9 cellular contexts compared by ENCODE assay signal in genomic region chr2:85596486-85597143, GRCh38. TPM values are rescaled to one million over a fixed set of nuclear protein-coding genes. Genes with fewer than 3 reads are reported as not detected.
DNase-seq lines count a peak whose midpoint lies in the region; ATAC-seq and TF ChIP-seq lines count a peak whose summit lies in the region.
"Had no signal": no experiment of that assay in that cellular context is flagged by ENCODE, and none has a peak within 500 bp of the region (broad histone marks: within the 10 kb centered on the region; RNA-seq: fewer than 3 reads in every experiment).

No MANE protein-coding gene starts in this region.

- peak overlapping the region; percentile 91 for H3K4me3 ChIP-seq in GM12864 (ENCODE audit: low read depth, low read length)
- peak overlapping the region; percentile 91 for H3K4me3 ChIP-seq in SU-DHL-6 (ENCODE audit: insufficient read depth, low read length, poor library complexity, severe bottlenecking)
- peak overlapping the region; percentile 99 for H3K4me3 ChIP-seq in fibroblast of pulmonary artery (replicated peaks; ENCODE audit: low read depth, low read length)
- H3K4me3 ChIP-seq in gastrocnemius medialis = peak overlapping the region; percentile 55 to 98 (median 78)

- no peaks in the 10 kb centered on the region for H3K27me3 ChIP-seq in SU-DHL-6 (ENCODE audit: low read length)
- H3K27me3 ChIP-seq in gastrocnemius medialis = no peaks in the 10 kb centered on the region

- ATAC-seq in gastrocnemius medialis = no peak

- peak overlapping the region; percentile 86 for H3K9ac ChIP-seq in SU-DHL-6 (ENCODE audit: low read length)

- CTCF ChIA-PET in GM10248 (lab: Yijun Ruan, JAX) = interaction anchor here (1.0 to 1.7 kb wide), 4 partner anchors 9 to 175 kb away, joined by 3 to 5 read pairs (median 3); no protein-coding TSS in a partner anchor

- no peaks in the 10 kb centered on the region for H3K9me2 ChIP-seq in SU-DHL-6 (replicated peaks; ENCODE audit: insufficient read depth, low read length)

- no peak for DNase-seq in GM12864 (ENCODE audit: low read depth)
- no peak for DNase-seq in fibroblast of pulmonary artery (ENCODE audit: low read depth)
- no peak for DNase-seq in gastrocnemius medialis
- no peak for DNase-seq in SKM-1 treated with dmso at 0.1 percent for 144 hours (lab: John Stamatoyannopoulos, UW; ENCODE audit: unreplicated experiment)
- DNase-seq in SIG-M5 (lab: John Stamatoyannopoulos, UW) = no peak
- DNase-seq in GM10248 (ENCODE audit: extremely low spot score) = no peak
- no peak for DNase-seq in LoVo (ENCODE audit: low spot score)
- DNase-seq: NCI-H187 treated with DMSO at 0.1 percent for 48 hours had no signal

- no peak for TF ChIP-seq POLR2A in gastrocnemius medialis (IDR thresholded peaks at IDR 0.05)

- no peak for TF ChIP-seq CTCF in GM12864 (IDR thresholded peaks at IDR 0.05; ENCODE audit: low read depth, low read length, missing control alignments)
- TF ChIP-seq CTCF in SU-DHL-6 (IDR thresholded peaks at IDR 0.05; ENCODE audit: insufficient read depth, low read length, poor library complexity, severe bottlenecking) = no peak
- TF ChIP-seq CTCF in fibroblast of pulmonary artery (IDR thresholded peaks at IDR 0.05; ENCODE audit: low read length, missing control alignments) = no peak
- TF ChIP-seq CTCF in gastrocnemius medialis (IDR thresholded peaks at IDR 0.05 in 4 of 5, conservative IDR thresholded peaks at IDR 0.05 in 1 of 5) = no peak
- TF ChIP-seq CTCF in GM10248 (IDR thresholded peaks at IDR 0.05; ENCODE audit: control extremely low read depth, extremely low read depth, low read depth, missing control alignments) = no peak

- H3K36me3 ChIP-seq in SU-DHL-6 (ENCODE audit: low read length) (no peaks in the 10 kb centered on the region), gastrocnemius medialis (peaks cover 0 to 48% of the 10 kb centered on the region in 2 donors)

- H3K4me1 ChIP-seq in gastrocnemius medialis = peaks cover 48 to 55% of the 10 kb centered on the region in 2 donors

- intact Hi-C loops in gastrocnemius medialis (cut with DNase I; ENCODE audit: low total_unique reads) = no loop called here

- no peaks in the 10 kb centered on the region for H3F3A ChIP-seq in SU-DHL-6 (ENCODE audit: insufficient read depth)

- no peaks in the 10 kb centered on the region for H4K20me1 ChIP-seq in SU-DHL-6 (ENCODE audit: low read depth, low read length)

- H3K79me2 ChIP-seq in SU-DHL-6 (ENCODE audit: insufficient read depth, low read length) = peaks cover 15% of the 10 kb centered on the region

- POLR2A ChIA-PET in GM10248 (lab: Yijun Ruan, JAX) = interaction anchor here (0.5 to 1.6 kb wide), 2 partner anchors 15 to 16 kb away, joined by 3 to 6 read pairs; partner anchors contain the start of gene C2orf68

- H3K27ac ChIP-seq in SU-DHL-6 (ENCODE audit: low read depth, low read length) = no peak overlapping the region
- peak overlapping the region; percentile 87 to 99 (median 94) for H3K27ac ChIP-seq in gastrocnemius medialis

- H3K4me2 ChIP-seq in SU-DHL-6 (ENCODE audit: low read depth, low read length, poor library complexity, severe bottlenecking) = peak overlapping the region; percentile 90

- in situ Hi-C loops in gastrocnemius medialis (cut with MboI; ENCODE audit: low sequenced_read_pairs in 4 of 4) = no loop called here

- no peaks in the 10 kb centered on the region for H3K9me3 ChIP-seq in SU-DHL-6 (ENCODE audit: insufficient read depth, low read length)
- H3K9me3 ChIP-seq in gastrocnemius medialis = no peaks in the 10 kb centered on the region

- H2AFZ ChIP-seq in SU-DHL-6 (ENCODE audit: low read depth, low read length, severe bottlenecking) = no peak overlapping the region

RNA-seq across cellular contexts. Expression of gene RNF181, which starts 1.1 kb away (rescaled TPM):
- total RNA-seq in gastrocnemius medialis = 100 to 1,000 TPM; 207 to 235 (median 215) TPM

RNA-seq across cellular contexts. Expression of gene TMEM150A, which starts 5.9 kb away (rescaled TPM):
- 100 to 1,000 TPM in 1 of 4 donors, 10 to 100 TPM in 3; 44.4 to 102 (median 80.7) TPM for total RNA-seq in gastrocnemius medialis

RNA-seq across cellular contexts. Expression of gene VAMP5, which starts 12.4 kb away (rescaled TPM):
- 10 to 100 TPM; 19.9 to 47.0 (median 36.9) TPM for total RNA-seq in gastrocnemius medialis

RNA-seq across cellular contexts. Expression of gene C2orf68, which starts 15.3 kb away (rescaled TPM):
- 10 to 100 TPM; 28.4 to 35.4 (median 32.3) TPM for total RNA-seq in gastrocnemius medialis

RNA-seq across cellular contexts. Expression of gene VAMP8, which starts 19.2 kb away (rescaled TPM):
- 10 to 100 TPM in 1 of 4 donors, 1 to 10 TPM in 3; 5.3 to 12.1 (median 7.1) TPM for total RNA-seq in gastrocnemius medialis
